Comparison of ENCODE assay signal across 8 cellular contexts in the genomic region with DNA sequence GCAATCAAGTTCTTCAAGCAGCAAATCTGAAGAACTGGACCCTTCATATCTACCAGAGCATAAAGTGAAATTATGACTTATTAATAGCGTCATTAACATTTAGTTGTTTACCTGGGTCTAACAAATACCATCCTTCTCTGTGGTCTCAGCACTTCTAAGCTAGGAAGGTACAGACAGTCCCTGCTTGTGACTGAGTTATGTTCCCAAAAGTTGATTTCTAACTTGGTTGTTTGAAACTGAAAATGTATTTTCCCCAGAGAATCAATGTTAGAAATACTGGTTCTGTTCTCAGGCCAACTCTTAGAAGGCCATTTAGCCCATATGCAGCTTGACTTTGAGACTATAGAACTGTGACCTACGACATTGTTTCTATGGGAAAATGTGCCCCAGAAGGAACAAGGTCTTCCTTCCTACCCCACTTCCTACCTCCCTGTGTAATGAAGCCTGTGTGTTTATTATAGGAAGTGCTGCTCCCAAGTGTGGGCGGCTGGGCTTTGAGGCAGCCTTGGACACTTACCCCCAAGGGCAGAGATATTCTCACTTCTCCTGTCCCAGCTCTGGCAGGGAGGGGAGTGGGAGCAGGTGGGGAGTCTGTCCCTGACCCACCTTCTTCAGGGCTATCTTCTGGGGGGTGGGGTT. TPM values are rescaled to one million over a fixed set of nuclear protein-coding genes. Genes with fewer than 3 reads are reported as not detected.
DNase-seq lines count a peak whose midpoint lies in the region; ATAC-seq and TF ChIP-seq lines count a peak whose summit lies in the region.

No MANE protein-coding gene starts in this region.

- H2BK20ac ChIP-seq in H9 (ENCODE audit: low read depth, low read length, poor library complexity, severe bottlenecking), result no peak overlapping the region

- H2BK5ac ChIP-seq in H9 (ENCODE audit: insufficient read length, low read length), result no peak overlapping the region

- H3K4me1 ChIP-seq in H9 (ENCODE audit: insufficient read depth, low read length), result no peaks in the 10 kb centered on the region

- H3K36me3 Mint-ChIP-seq in activated T-cell treated with anti-CD3 and anti-CD28 coated beads, Interleukin-2, amount 50 U/mL, for 24 hours (ENCODE audit: low read depth), result no peaks in the 10 kb centered on the region
- H3K36me3 Mint-ChIP-seq in T-helper 17 cell (ENCODE audit: low read depth), result no peaks in the 10 kb centered on the region
- H3K36me3 Mint-ChIP-seq in stimulated activated memory B cell treated with anti-CD40 and anti-IgM and Interleukin-4, amounts not matched to agents 10 μg/mL and 1 μg/mL and 100 μg/mL, for 72 hours, result peaks cover 9% of the 10 kb centered on the region
- no peaks in the 10 kb centered on the region for H3K36me3 Mint-ChIP-seq in H9 (ENCODE audit: insufficient read depth in 1 of 3, low read depth in 3 of 3)

- no peaks in the 10 kb centered on the region for H3K79me2 ChIP-seq in H9 (ENCODE audit: insufficient read depth, low read length)

- no peak overlapping the region for H2BK120ac ChIP-seq in H9 (ENCODE audit: low read depth, low read length, poor library complexity, severe bottlenecking)

- no peak overlapping the region for H3T11ph ChIP-seq in H9 (ENCODE audit: low read length)

- no peaks in the 10 kb centered on the region for H3K27me3 ChIP-seq in H9 (ENCODE audit: insufficient read depth, low read length)

- peaks cover 2% of the 10 kb centered on the region for H3K9me3 Mint-ChIP-seq in activated T-cell treated with anti-CD3 and anti-CD28 coated beads, Interleukin-2, amount 50 U/mL, for 24 hours
- peaks cover 6% of the 10 kb centered on the region for H3K9me3 Mint-ChIP-seq in stimulated activated memory B cell treated with anti-CD40 and anti-IgM and Interleukin-4, amounts not matched to agents 10 μg/mL and 1 μg/mL and 100 μg/mL, for 72 hours
- H3K9me3 Mint-ChIP-seq in H9, result peaks cover 0 to 2% of the 10 kb centered on the region in 2 experiments; a peak in 1 of 5 replicates

- no peaks in the 10 kb centered on the region for H3K23me2 ChIP-seq in H9 (ENCODE audit: insufficient read length, low read depth, low read length, poor library complexity, severe bottlenecking)

- H3K9ac ChIP-seq in H9 (ENCODE audit: extremely low read depth, insufficient read length, low read length), result no peak overlapping the region

- peak overlapping the region; percentile 96 for H3K27ac Mint-ChIP-seq in activated T-cell treated with anti-CD3 and anti-CD28 coated beads, Interleukin-2, amount 50 U/mL, for 24 hours
- peak overlapping the region; percentile 21 for H3K27ac Mint-ChIP-seq in T-helper 17 cell
- H3K27ac Mint-ChIP-seq in stimulated activated memory B cell treated with anti-CD40 and anti-IgM and Interleukin-4, amounts not matched to agents 10 μg/mL and 1 μg/mL and 100 μg/mL, for 72 hours, result peak overlapping the region; percentile 82
- no peak overlapping the region for H3K27ac Mint-ChIP-seq in H9

- no CpG with 5 or more reads among the region's 3 CpGs for WGBS in H9 (ENCODE audit: extremely low coverage, insufficient read length, low lambda C conversion rate)

- H4K20me1 ChIP-seq in H9 (ENCODE audit: control insufficient read depth, insufficient read depth, insufficient read length), result no peaks in the 10 kb centered on the region

- H3K27ac ChIP-seq in H9 (ENCODE audit: insufficient read length, low read depth, low read length), result no peak overlapping the region

- TF ChIP-seq CTCF in H9 (conservative IDR thresholded peaks at IDR 0.05), result no peak

- H3K27me3 Mint-ChIP-seq in activated T-cell treated with anti-CD3 and anti-CD28 coated beads, Interleukin-2, amount 50 U/mL, for 24 hours, result no peaks in the 10 kb centered on the region
- H3K27me3 Mint-ChIP-seq in T-helper 17 cell (no peaks in the 10 kb centered on the region), H9 (ENCODE audit: low read depth) (no peaks in the 10 kb centered on the region)
- H3K27me3 Mint-ChIP-seq in stimulated activated memory B cell treated with anti-CD40 and anti-IgM and Interleukin-4, amounts not matched to agents 10 μg/mL and 1 μg/mL and 100 μg/mL, for 72 hours, result no peaks in the 10 kb centered on the region

- no peak overlapping the region for H3K23ac ChIP-seq in H9 (ENCODE audit: insufficient read length, low read depth, low read length)

- no peaks in the 10 kb centered on the region for H3K79me1 ChIP-seq in H9 (ENCODE audit: insufficient read depth, low read depth, low read length, poor library complexity, severe bottlenecking)

- H4K91ac ChIP-seq in H9 (ENCODE audit: insufficient read length, low read depth, low read length), result no peak overlapping the region

- H2BK15ac ChIP-seq in H9 (ENCODE audit: low read depth, low read length), result no peak overlapping the region

- H2AFZ ChIP-seq in H9 (ENCODE audit: low read length), result no peak overlapping the region

- H4K5ac ChIP-seq in H9 (ENCODE audit: insufficient read length, low read depth, low read length), result no peak overlapping the region

- peak; percentile 32 for ATAC-seq in HG02763 (IDR thresholded peaks at IDR 0.05; ENCODE audit: unreplicated experiment)
- peak; percentile 18 for ATAC-seq in T-helper 17 cell
- no peak for ATAC-seq in stimulated activated memory B cell treated with anti-CD40 and anti-IgM and Interleukin-4, amounts not matched to agents 10 μg/mL and 1 μg/mL and 100 μg/mL, for 72 hours

- H2BK12ac ChIP-seq in H9 (ENCODE audit: insufficient read length, low read depth, low read length), result no peak overlapping the region

- no peak overlapping the region for H3K4ac ChIP-seq in H9 (ENCODE audit: low read depth, low read length)

- H3K56ac ChIP-seq in H9 (ENCODE audit: insufficient read length, low read depth, low read length), result no peak overlapping the region

- H3K14ac ChIP-seq in H9 (ENCODE audit: insufficient read depth, low read length), result no peak overlapping the region

- no peak for DNase-seq in activated T-cell treated with anti-CD3 and anti-CD28 coated beads, Interleukin-2, amount 50 U/mL, for 24 hours
- DNase-seq in activated T-cell treated with anti-CD3 and anti-CD28 coated beads, Interleukin-2, amount 50 U/mL, for 1 hour, result no peak
- DNase-seq in T-helper 17 cell, result no peak
- no peak for DNase-seq in NCI-H187 (lab: John Stamatoyannopoulos, UW)
- DNase-seq in SHP77 (lab: John Stamatoyannopoulos, UW), result no peak
- no peak for DNase-seq in H9

- H4K8ac ChIP-seq in H9 (replicated peaks; ENCODE audit: insufficient read length, low read depth, low read length), result no peak overlapping the region

- peaks cover 82% of the 10 kb centered on the region for H3K4me1 Mint-ChIP-seq in activated T-cell treated with anti-CD3 and anti-CD28 coated beads, Interleukin-2, amount 50 U/mL, for 24 hours (ENCODE audit: low read depth)
- H3K4me1 Mint-ChIP-seq in T-helper 17 cell (peaks cover 12% of the 10 kb centered on the region), H9 (no peaks in the 10 kb centered on the region)
- H3K4me1 Mint-ChIP-seq in stimulated activated memory B cell treated with anti-CD40 and anti-IgM and Interleukin-4, amounts not matched to agents 10 μg/mL and 1 μg/mL and 100 μg/mL, for 72 hours, result peaks cover 43% of the 10 kb centered on the region

- H3K4me3 Mint-ChIP-seq in activated T-cell treated with anti-CD3 and anti-CD28 coated beads, Interleukin-2, amount 50 U/mL, for 24 hours, result peak overlapping the region; percentile 12
- no peak overlapping the region for H3K4me3 Mint-ChIP-seq in T-helper 17 cell
- peak overlapping the region; percentile 29 for H3K4me3 Mint-ChIP-seq in stimulated activated memory B cell treated with anti-CD40 and anti-IgM and Interleukin-4, amounts not matched to agents 10 μg/mL and 1 μg/mL and 100 μg/mL, for 72 hours
- no peak overlapping the region for H3K4me3 Mint-ChIP-seq in H9

- H2AK5ac ChIP-seq in H9 (ENCODE audit: insufficient read length, low read length), result no peak overlapping the region

- H3K9me3 ChIP-seq in T-helper 17 cell (ENCODE audit: control insufficient read depth, low read length, poor library complexity, severe bottlenecking), result no peaks in the 10 kb centered on the region
- H3K9me3 ChIP-seq in H9 (ENCODE audit: control insufficient read depth, low read depth, low read length), result no peaks in the 10 kb centered on the region

- H3K4me2 ChIP-seq in H9 (ENCODE audit: insufficient read depth, insufficient read length, low read length), result no peak overlapping the region

- no peak overlapping the region for H3K18ac ChIP-seq in H9 (ENCODE audit: insufficient read length, low read depth, low read length)

RNA-seq across cellular contexts. Expression of a gene that starts 12.2 kb away (rescaled TPM):
- total RNA-seq in T-helper 17 cell (10 to 100 TPM; 36.8 to 45.6 TPM), H9 (2021) (88.6 and 94.1 TPM in 2 replicates)

RNA-seq across cellular contexts. Expression of a gene that starts 35.2 kb away (rescaled TPM):
- total RNA-seq in T-helper 17 cell (1 to 10 TPM; 8.8 to 9.4 TPM), H9 (2021) (28.4 and 30.3 TPM in 2 replicates)

Comparison
In these comparisons a context has a peak if more than half of its experiments do, and no peak if none do; other contexts are left out.
1. H3K27ac Mint-ChIP-seq: peak in activated T-cell treated with anti-CD3 and anti-CD28 coated beads, Interleukin-2, amount 50 U/mL, for 24 hours (single experiment), T-helper 17 cell (single experiment) and stimulated activated memory B cell treated with anti-CD40 and anti-IgM and Interleukin-4, amounts not matched to agents 10 μg/mL and 1 μg/mL and 100 μg/mL, for 72 hours (single experiment); none in H9 (0 of 3).
2. H3K4me3 Mint-ChIP-seq: peak in activated T-cell treated with anti-CD3 and anti-CD28 coated beads, Interleukin-2, amount 50 U/mL, for 24 hours (single experiment) and stimulated activated memory B cell treated with anti-CD40 and anti-IgM and Interleukin-4, amounts not matched to agents 10 μg/mL and 1 μg/mL and 100 μg/mL, for 72 hours (single experiment); none in T-helper 17 cell (single experiment) and H9 (0 of 2).